ENCODE assay signal across 8 cellular contexts in genomic region chr14:105475916-105476845, GRCh38. TPM values are rescaled to one million over a fixed set of nuclear protein-coding genes. Genes with fewer than 3 reads are reported as not detected.
DNase-seq lines count a peak whose midpoint lies in the region; ATAC-seq and TF ChIP-seq lines count a peak whose summit lies in the region.

No MANE protein-coding gene starts in this region.

- H3K27me3 Mint-ChIP-seq in WTC11 (ENCODE audit: low read depth) = peaks cover 57% of the 10 kb centered on the region
- H3K27me3 Mint-ChIP-seq in progenitor cell of endocrine pancreas = peaks cover 18% of the 10 kb centered on the region
- H3K27me3 Mint-ChIP-seq in activated CD4-positive, alpha-beta T cell treated with anti-CD3 and anti-CD28 coated beads, Interleukin-2, amount 10 ng/mL, durations not matched to agents 7 days and 5 days = peaks cover 29% of the 10 kb centered on the region

- ATAC-seq in WTC11 (peak; percentile 2; the same call in 1 of the 2 replicates), GM19455 (IDR thresholded peaks at IDR 0.05; ENCODE audit: unreplicated experiment) (no peak)

- H3K36me3 Mint-ChIP-seq in WTC11 (no peaks in the 10 kb centered on the region), progenitor cell of endocrine pancreas (ENCODE audit: insufficient read depth) (peaks cover 3% of the 10 kb centered on the region)
- H3K36me3 Mint-ChIP-seq in activated CD4-positive, alpha-beta T cell treated with anti-CD3 and anti-CD28 coated beads, Interleukin-2, amount 10 ng/mL, durations not matched to agents 7 days and 5 days (ENCODE audit: low read depth) = peaks cover 4% of the 10 kb centered on the region

- TF ChIP-seq CTCF in WTC11 (IDR thresholded peaks at IDR 0.05) (no peak), left ventricle myocardium inferior (IDR thresholded peaks at IDR 0.05; ENCODE audit: borderline replicate concordance) (no peak), progenitor cell of endocrine pancreas (IDR thresholded peaks at IDR 0.05; ENCODE audit: unreplicated experiment) (no peak)

- DNase-seq in GM03348 (ENCODE audit: low spot score) = peak; percentile 83
- no peak for DNase-seq in WTC11 (ENCODE audit: low spot score)
- DNase-seq in left ventricle myocardium inferior = peak; percentile 75
- DNase-seq in progenitor cell of endocrine pancreas (ENCODE audit: low spot score, unreplicated experiment) = no peak
- no peak for DNase-seq in NOMO-1 treated with dmso at 0.1 percent for 144 hours (lab: John Stamatoyannopoulos, UW; ENCODE audit: unreplicated experiment)
- DNase-seq in NK-92 treated with Interleukin-12 subunit alpha and Interleukin-12 subunit beta, amount 100 ng/mL, for 24 hours (lab: John Stamatoyannopoulos, UW) = no peak
- DNase-seq in activated CD4-positive, alpha-beta T cell treated with anti-CD3 and anti-CD28 coated beads, Interleukin-2, amount 10 ng/mL, durations not matched to agents 7 days and 5 days = no peak

- H3K27ac ChIP-seq in left ventricle myocardium inferior (replicated peaks) = peak overlapping the region; percentile 100

- H3K27me3 ChIP-seq in left ventricle myocardium inferior (ENCODE audit: low read depth) = no peaks in the 10 kb centered on the region

- POLR2A ChIA-PET in WTC11 (lab: Charles Lee) = no interaction called here
- POLR2A ChIA-PET in activated CD4-positive, alpha-beta T cell treated with anti-CD3 and anti-CD28 coated beads, Interleukin-2, amount 10 ng/mL, durations not matched to agents 7 days and 5 days (lab: Charles Lee) = no interaction called here

- H3K9me3 Mint-ChIP-seq in WTC11 (no peaks in the 10 kb centered on the region), progenitor cell of endocrine pancreas (ENCODE audit: low read depth) (no peaks in the 10 kb centered on the region)
- no peaks in the 10 kb centered on the region for H3K9me3 Mint-ChIP-seq in activated CD4-positive, alpha-beta T cell treated with anti-CD3 and anti-CD28 coated beads, Interleukin-2, amount 10 ng/mL, durations not matched to agents 7 days and 5 days

- intact Hi-C loops in left ventricle myocardium inferior (cut with micrococcal nuclease) = no loop called here

- peaks cover 91% of the 10 kb centered on the region for H3K4me1 ChIP-seq in left ventricle myocardium inferior

- CTCF ChIA-PET in WTC11 (lab: Charles Lee) = interaction anchor here (1.0 to 1.8 kb wide), 4 partner anchors 9 to 113 kb away, joined by 3 to 9 read pairs (median 3); no protein-coding TSS in a partner anchor
- CTCF ChIA-PET in activated CD4-positive, alpha-beta T cell treated with anti-CD3 and anti-CD28 coated beads, Interleukin-2, amount 10 ng/mL, durations not matched to agents 7 days and 5 days (lab: Charles Lee) = interaction anchor here (1.8 to 2.2 kb wide), 2 partner anchors 14 to 16 kb away, joined by 5 read pairs; no protein-coding TSS in a partner anchor

- peaks cover 13% of the 10 kb centered on the region; the same call in 1 of the 2 replicates for H3K4me1 Mint-ChIP-seq in WTC11
- H3K4me1 Mint-ChIP-seq in progenitor cell of endocrine pancreas (ENCODE audit: low read depth) = peaks cover 2% of the 10 kb centered on the region
- peaks cover 19% of the 10 kb centered on the region for H3K4me1 Mint-ChIP-seq in activated CD4-positive, alpha-beta T cell treated with anti-CD3 and anti-CD28 coated beads, Interleukin-2, amount 10 ng/mL, durations not matched to agents 7 days and 5 days

- peak overlapping the region; percentile 49 for H3K4me3 Mint-ChIP-seq in WTC11
- peak overlapping the region; percentile 64 for H3K4me3 Mint-ChIP-seq in progenitor cell of endocrine pancreas (ENCODE audit: low read depth)
- H3K4me3 Mint-ChIP-seq in activated CD4-positive, alpha-beta T cell treated with anti-CD3 and anti-CD28 coated beads, Interleukin-2, amount 10 ng/mL, durations not matched to agents 7 days and 5 days = no peak overlapping the region

- H3K36me3 ChIP-seq in left ventricle myocardium inferior = peaks cover 18% of the 10 kb centered on the region

- H3K4me3 ChIP-seq in left ventricle myocardium inferior = peak overlapping the region; percentile 92

- no peaks in the 10 kb centered on the region for H3K9me3 ChIP-seq in left ventricle myocardium inferior (replicated peaks)

- H3K27ac Mint-ChIP-seq in WTC11 = no peak overlapping the region
- no peak overlapping the region for H3K27ac Mint-ChIP-seq in progenitor cell of endocrine pancreas
- H3K27ac Mint-ChIP-seq in activated CD4-positive, alpha-beta T cell treated with anti-CD3 and anti-CD28 coated beads, Interleukin-2, amount 10 ng/mL, durations not matched to agents 7 days and 5 days = no peak overlapping the region

TF ChIP-seq in WTC11, 78 proteins besides CTCF, POLR2A, EP300 and RAD21:
- TF ChIP-seq ZNF121 (CRISPR knock-in tag; IDR thresholded peaks at IDR 0.05) (peak; percentile 51; the same call in 1 of the 2 replicates), MYBL2 (CRISPR knock-in tag; IDR thresholded peaks at IDR 0.05) (no peak)

RNA-seq across cellular contexts. Expression of gene CRIP2, which starts 1.6 kb away (rescaled TPM):
- 4.6 to 5.4 TPM (median 5.0 TPM) in 3 replicates for total RNA-seq in WTC11 (2021)
- total RNA-seq in left ventricle myocardium inferior = 1,068 TPM
- 17.0 and 19.6 TPM in 2 replicates for total RNA-seq in progenitor cell of endocrine pancreas
- total RNA-seq in activated CD4-positive, alpha-beta T cell treated with anti-CD3 and anti-CD28 coated beads, Interleukin-2, amount 10 ng/mL, durations not matched to agents 7 days and 5 days = 1 to 10 TPM in 1 of 2 experiments, under 1 TPM in 1; 0.64 to 1.8 TPM

RNA-seq across cellular contexts. Expression of gene CRIP1, which starts 10.5 kb away (rescaled TPM):
- total RNA-seq in WTC11 (2021) (4.8 to 9.0 TPM (median 5.8 TPM) in 3 replicates), left ventricle myocardium inferior (65.9 TPM), progenitor cell of endocrine pancreas (5.1 TPM in 2 replicates)
- 100 to 1,000 TPM; 702 to 753 TPM for total RNA-seq in activated CD4-positive, alpha-beta T cell treated with anti-CD3 and anti-CD28 coated beads, Interleukin-2, amount 10 ng/mL, durations not matched to agents 7 days and 5 days

RNA-seq across cellular contexts. Expression of gene TEDC1, which starts 14.9 kb away (rescaled TPM):
- total RNA-seq in WTC11 (2021) (16.4 to 17.9 TPM (median 16.7 TPM) in 3 replicates), left ventricle myocardium inferior (4.0 TPM), progenitor cell of endocrine pancreas (20.5 and 20.8 TPM in 2 replicates)
- 10 to 100 TPM; 40.7 to 53.2 TPM for total RNA-seq in activated CD4-positive, alpha-beta T cell treated with anti-CD3 and anti-CD28 coated beads, Interleukin-2, amount 10 ng/mL, durations not matched to agents 7 days and 5 days

RNA-seq across cellular contexts. Expression of gene TMEM121, which starts 50.2 kb away (rescaled TPM):
- total RNA-seq in WTC11 (2021) (0.81 to 1.9 TPM (median 1.5 TPM) in 3 replicates), left ventricle myocardium inferior (2.1 TPM), progenitor cell of endocrine pancreas (3.9 and 4.5 TPM in 2 replicates)
- 1 to 10 TPM; 4.6 TPM for total RNA-seq in activated CD4-positive, alpha-beta T cell treated with anti-CD3 and anti-CD28 coated beads, Interleukin-2, amount 10 ng/mL, durations not matched to agents 7 days and 5 days

RNA-seq across cellular contexts. Expression of gene MTA1, which starts 56.6 kb away (rescaled TPM):
- total RNA-seq in WTC11 (2021) (248 to 279 TPM (median 251 TPM) in 3 replicates), left ventricle myocardium inferior (192 TPM), progenitor cell of endocrine pancreas (227 and 238 TPM in 2 replicates)
- total RNA-seq in activated CD4-positive, alpha-beta T cell treated with anti-CD3 and anti-CD28 coated beads, Interleukin-2, amount 10 ng/mL, durations not matched to agents 7 days and 5 days = 100 to 1,000 TPM; 119 to 131 TPM

Comparison
In these comparisons a context has a peak if more than half of its experiments do, and no peak if none do; other contexts are left out.
1. DNase-seq: peak in GM03348 (single experiment) and left ventricle myocardium inferior (single experiment); none in WTC11 (single experiment), progenitor cell of endocrine pancreas (single experiment), NOMO-1 treated with dmso at 0.1 percent for 144 hours (single experiment), NK-92 treated with Interleukin-12 subunit alpha and Interleukin-12 subunit beta, amount 100 ng/mL, for 24 hours (single experiment) and activated CD4-positive, alpha-beta T cell treated with anti-CD3 and anti-CD28 coated beads, Interleukin-2, amount 10 ng/mL, durations not matched to agents 7 days and 5 days (single experiment).
2. RNA of gene CRIP2, which starts 1.6 kb away (total RNA-seq): 1,068 TPM in left ventricle myocardium inferior (single experiment); 17.0 to 19.6 TPM in progenitor cell of endocrine pancreas, 4.6 to 5.4 TPM in WTC11 and 0.64 to 1.8 TPM in activated CD4-positive, alpha-beta T cell treated with anti-CD3 and anti-CD28 coated beads, Interleukin-2, amount 10 ng/mL, durations not matched to agents 7 days and 5 days; every median in the first group is over 10 times any median in the second.
3. RNA of gene CRIP1, which starts 10.5 kb away (total RNA-seq): 702 to 753 TPM in activated CD4-positive, alpha-beta T cell treated with anti-CD3 and anti-CD28 coated beads, Interleukin-2, amount 10 ng/mL, durations not matched to agents 7 days and 5 days; 65.9 TPM in left ventricle myocardium inferior (single experiment), 4.8 to 9.0 TPM in WTC11 and 5.1 TPM in progenitor cell of endocrine pancreas; every median in the first group is over 10 times any median in the second.